Comparison of ENCODE assay signal across 10 cellular contexts in the genomic region with DNA sequence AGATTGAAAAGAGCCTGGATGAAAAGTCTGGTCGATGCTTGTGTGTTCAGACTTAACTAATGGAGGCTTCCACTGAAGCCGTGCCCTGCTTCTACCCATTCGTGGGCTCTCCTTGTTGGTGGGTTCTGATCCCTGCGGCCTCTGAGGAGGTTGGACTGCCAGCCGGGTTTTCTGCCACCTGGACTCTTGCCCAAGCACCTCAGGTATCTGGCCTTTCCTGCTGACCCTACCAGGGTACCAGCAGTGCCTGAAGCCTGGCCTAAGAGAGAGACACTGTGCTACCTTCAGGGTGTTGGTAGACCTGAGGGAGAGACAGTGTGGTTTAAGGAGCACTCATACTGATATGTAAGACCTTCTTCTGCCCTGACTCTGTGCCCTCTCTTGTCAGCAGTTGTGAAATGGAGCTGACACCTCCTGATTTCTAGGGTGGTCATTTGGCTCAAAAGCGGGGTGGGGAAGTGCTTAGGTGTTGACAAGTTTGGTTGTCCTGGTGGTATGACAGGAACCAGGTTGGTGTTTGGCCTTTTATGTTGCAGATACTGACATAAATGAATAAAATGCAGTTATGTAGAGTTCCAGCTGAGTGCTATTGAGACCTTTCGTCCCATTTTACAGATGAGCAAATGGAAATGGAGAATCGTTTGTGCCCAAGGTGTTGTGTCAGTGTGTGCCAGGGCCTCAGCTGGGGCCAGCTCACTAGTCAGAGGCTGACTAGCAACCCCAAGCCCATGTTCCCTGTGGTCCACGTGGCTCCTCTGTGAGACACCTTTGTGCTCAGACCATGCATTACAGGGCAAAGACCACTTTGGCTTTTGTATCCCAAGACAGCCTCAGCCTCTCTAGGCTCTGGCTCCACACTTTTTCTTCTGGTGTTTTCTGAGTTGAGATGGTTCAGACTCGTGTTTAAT. TPM values are rescaled to one million over a fixed set of nuclear protein-coding genes. Genes with fewer than 3 reads are reported as not detected.
DNase-seq lines count a peak whose midpoint lies in the region; ATAC-seq and TF ChIP-seq lines count a peak whose summit lies in the region.
"Had no signal": no experiment of that assay in that cellular context is flagged by ENCODE, and none has a peak within 500 bp of the region (broad histone marks: within the 10 kb centered on the region; RNA-seq: fewer than 3 reads in every experiment).

No MANE protein-coding gene starts in this region.

- CTCF ChIA-PET in AG04450 (lab: Charles Lee) = interaction anchor here (3.5 kb wide), 1 partner anchor 33 kb away, joined by 8 read pairs; no protein-coding TSS in a partner anchor

- H3K36me3 Mint-ChIP-seq in nephron (ENCODE audit: low read depth) = peaks cover 43% of the 10 kb centered on the region

- peaks cover 10% of the 10 kb centered on the region for H3K36me3 ChIP-seq in OCI-LY3 (replicated peaks; ENCODE audit: low read depth, low read length)
- H3K36me3 ChIP-seq in colonic mucosa = no peaks in the 10 kb centered on the region

- H3K4me2 ChIP-seq in OCI-LY3 (ENCODE audit: low read length) = peak overlapping the region; percentile 51

- no peak overlapping the region for H2AFZ ChIP-seq in OCI-LY3 (ENCODE audit: low read depth, low read length)

- POLR2A ChIA-PET in AG04450 (lab: Yijun Ruan, JAX) = no interaction called here

- DNase-seq in AG04450 (ENCODE audit: low read depth, low spot score) = no peak
- DNase-seq in colonic mucosa = no peak
- DNase-seq in hepatic stellate cell (ENCODE audit: low spot score) = no peak
- DNase-seq in RPMI8226 = no peak
- DNase-seq: DMS 273 treated with DMSO at 0.1 percent for 48 hours, NCI-H524 had no signal

- no peaks in the 10 kb centered on the region for H3K9me3 Mint-ChIP-seq in nephron

- H3K27me3 Mint-ChIP-seq in nephron (ENCODE audit: low read depth) = no peaks in the 10 kb centered on the region

- H3K9me3 ChIP-seq in AG04450 (ENCODE audit: control insufficient read depth, insufficient read depth, low read length) = no peaks in the 10 kb centered on the region; the same call in 1 of the 2 replicates
- no peaks in the 10 kb centered on the region for H3K9me3 ChIP-seq in OCI-LY3 (ENCODE audit: insufficient read depth, low read length)
- no peaks in the 10 kb centered on the region for H3K9me3 ChIP-seq in colonic mucosa

- intact Hi-C loops in colonic mucosa (cut with DNase I) = no loop called here

- H3K4me1 ChIP-seq in OCI-LY3 (ENCODE audit: low read length) (peaks cover 46% of the 10 kb centered on the region), colonic mucosa (no peaks in the 10 kb centered on the region)

- ATAC-seq in HG02970 (IDR thresholded peaks at IDR 0.05; ENCODE audit: low FRiP score, unreplicated experiment) (no peak), HG02623 (IDR thresholded peaks at IDR 0.05; ENCODE audit: unreplicated experiment) (no peak)

- H3K27ac Mint-ChIP-seq in nephron = peak overlapping the region; percentile 95 to 97 (median 95)

- no peak overlapping the region for H3K27ac ChIP-seq in AG04450 (ENCODE audit: low read depth, low read length)
- H3K27ac ChIP-seq in OCI-LY3 (ENCODE audit: low read length) = peak overlapping the region; percentile 43
- peak overlapping the region; percentile 19 for H3K27ac ChIP-seq in colonic mucosa

- peaks cover 80% of the 10 kb centered on the region for H3K4me1 Mint-ChIP-seq in nephron

- peak overlapping the region; percentile 85 to 96 (median 89) for H3K4me3 Mint-ChIP-seq in nephron

- H3K4me3 ChIP-seq in AG04450 (ENCODE audit: low read depth, low read length) = peak overlapping the region; percentile 15; the same call in 1 of the 2 replicates
- peak overlapping the region; percentile 22 for H3K4me3 ChIP-seq in OCI-LY3 (ENCODE audit: low read length)
- H3K4me3 ChIP-seq in colonic mucosa = no peak overlapping the region

- no peak for TF ChIP-seq CTCF in AG04450 (IDR thresholded peaks at IDR 0.05; ENCODE audit: low read depth, low read length)
- no peak for TF ChIP-seq CTCF in OCI-LY3 (IDR thresholded peaks at IDR 0.05; ENCODE audit: low read depth, low read length)
- no peak for TF ChIP-seq CTCF in colonic mucosa (IDR thresholded peaks at IDR 0.05)
- no peak for TF ChIP-seq CTCF in nephron (IDR thresholded peaks at IDR 0.05; ENCODE audit: unreplicated experiment in 3 of 3)

- H3K9ac ChIP-seq in OCI-LY3 (ENCODE audit: low read length) = peak overlapping the region; percentile 46; the same call in 1 of the 2 replicates
- peak overlapping the region in 1 of 2 donors; percentile 38 for H3K9ac ChIP-seq in colonic mucosa (ENCODE audit: low read depth in 2 of 2, low read length in 2 of 2)

- H4K20me1 ChIP-seq in OCI-LY3 (ENCODE audit: insufficient read depth, low read length) = peaks cover 71% of the 10 kb centered on the region

- H3K27me3 ChIP-seq in AG04450 (ENCODE audit: control insufficient read depth, insufficient read depth, low read length) = no peaks in the 10 kb centered on the region
- H3K27me3 ChIP-seq in OCI-LY3 (ENCODE audit: low read depth, low read length) = no peaks in the 10 kb centered on the region
- no peaks in the 10 kb centered on the region for H3K27me3 ChIP-seq in colonic mucosa

- H3K79me2 ChIP-seq in OCI-LY3 (ENCODE audit: low read length) = peaks cover 81% of the 10 kb centered on the region

RNA-seq across cellular contexts. Expression of gene PLCG1, which starts 3.1 kb away (rescaled TPM):
- polyA plus RNA-seq in AG04450 (2011; rRNA removed) = 54.6 and 71.8 TPM in 2 replicates
- 102 and 122 TPM in 2 replicates for polyA minus RNA-seq in AG04450 (2011; rRNA and poly(A)+ RNA removed)
- total RNA-seq in colonic mucosa = 10 to 100 TPM; 57.3 to 67.4 TPM
